Comparison of ENCODE assay signal across 13 cellular contexts in genomic region chr19:53504903-53505302, GRCh38. TPM values are rescaled to one million over a fixed set of nuclear protein-coding genes. Genes with fewer than 3 reads are reported as not detected.
DNase-seq lines count a peak whose midpoint lies in the region; ATAC-seq and TF ChIP-seq lines count a peak whose summit lies in the region.
"Had no signal": no experiment of that assay in that cellular context is flagged by ENCODE, and none has a peak within 500 bp of the region (broad histone marks: within the 10 kb centered on the region; RNA-seq: fewer than 3 reads in every experiment).

No MANE protein-coding gene starts in this region.

- H3K27ac ChIP-seq in SK-N-SH (ENCODE audit: low read depth in 2 of 2, low read length in 1 of 2) (no peak overlapping the region), psoas muscle (no peak overlapping the region)
- H3K27ac ChIP-seq: BLaER1 treated with 17β-estradiol and CSF1 and Interleukin-3, amounts not matched to agents 10 nM and 100 nM; RWPE1 had no signal

- H3K27ac Mint-ChIP-seq in Caco-2 (ENCODE audit: unreplicated experiment) = peak overlapping the region; percentile 72
- peak overlapping the region; percentile 52 for H3K27ac Mint-ChIP-seq in glutamatergic neuron (ENCODE audit: unreplicated experiment)
- H3K27ac Mint-ChIP-seq in Calu3 (ENCODE audit: unreplicated experiment) = no peak overlapping the region
- H3K27ac Mint-ChIP-seq: activated naive CD8-positive, alpha-beta T cell treated with anti-CD3 and anti-CD28 coated beads for 36 hours; stimulated activated naive CD8-positive, alpha-beta T cell treated with anti-CD3 and anti-CD28 coated beads, Interleukin-15, Interleukin-2, amounts not matched to agents 100 ng/mL and 50 ng/mL, for 24 hours had no signal

- H3K36me3 Mint-ChIP-seq in Caco-2 (ENCODE audit: insufficient read depth, unreplicated experiment) (peaks cover 8% of the 10 kb centered on the region), glutamatergic neuron (ENCODE audit: unreplicated experiment) (no peaks in the 10 kb centered on the region), Calu3 (ENCODE audit: insufficient read depth, unreplicated experiment) (no peaks in the 10 kb centered on the region)

- H3K9me2 ChIP-seq in SK-N-SH = no peaks in the 10 kb centered on the region

- peaks cover 10% of the 10 kb centered on the region; the same call in 1 of the 2 replicates for H3K9me3 ChIP-seq in Caco-2
- no peaks in the 10 kb centered on the region for H3K9me3 ChIP-seq in SK-N-SH
- no peaks in the 10 kb centered on the region for H3K9me3 ChIP-seq in psoas muscle

- peak overlapping the region; percentile 66 for H3K4me3 Mint-ChIP-seq in Caco-2 (ENCODE audit: unreplicated experiment)
- H3K4me3 Mint-ChIP-seq in glutamatergic neuron (ENCODE audit: unreplicated experiment) = peak overlapping the region; percentile 81
- no peak overlapping the region for H3K4me3 Mint-ChIP-seq in Calu3 (ENCODE audit: low read depth, unreplicated experiment)
- H3K4me3 Mint-ChIP-seq: activated naive CD8-positive, alpha-beta T cell treated with anti-CD3 and anti-CD28 coated beads for 36 hours; stimulated activated naive CD8-positive, alpha-beta T cell treated with anti-CD3 and anti-CD28 coated beads, Interleukin-15, Interleukin-2, amounts not matched to agents 100 ng/mL and 50 ng/mL, for 24 hours had no signal

- H3F3A ChIP-seq in SK-N-SH (replicated peaks; ENCODE audit: insufficient read depth) = no peaks in the 10 kb centered on the region

- peaks cover 7% of the 10 kb centered on the region for H3K4me1 Mint-ChIP-seq in Caco-2 (ENCODE audit: low read depth, unreplicated experiment)
- peaks cover 9% of the 10 kb centered on the region for H3K4me1 Mint-ChIP-seq in glutamatergic neuron (ENCODE audit: low read depth, unreplicated experiment)
- no peaks in the 10 kb centered on the region for H3K4me1 Mint-ChIP-seq in Calu3 (ENCODE audit: low read depth, unreplicated experiment)
- H3K4me1 Mint-ChIP-seq: activated naive CD8-positive, alpha-beta T cell treated with anti-CD3 and anti-CD28 coated beads for 36 hours had no signal

- TF ChIP-seq CTCF in Caco-2 (IDR thresholded peaks at IDR 0.05; ENCODE audit: insufficient read depth in 1 of 2, low read depth in 1 of 2, low read length in 1 of 2, severe bottlenecking in 1 of 2, unreplicated experiment in 1 of 2) (no peak), SK-N-SH (IDR thresholded peaks at IDR 0.05) (no peak), glutamatergic neuron (IDR thresholded peaks at IDR 0.05; ENCODE audit: partially characterized antibody, unreplicated experiment) (no peak), psoas muscle (IDR thresholded peaks at IDR 0.05) (no peak), Calu3 (IDR thresholded peaks at IDR 0.05; ENCODE audit: unreplicated experiment) (no peak)

- peak overlapping the region; percentile 85; the same call in 1 of the 2 replicates for H2AFZ ChIP-seq in SK-N-SH (ENCODE audit: low read depth)

- CTCF ChIA-PET in Caco-2 (lab: Charles Lee) (no interaction called here), SK-N-SH (lab: Yijun Ruan, JAX) (interaction anchor here (1.6 to 1.8 kb wide), 2 partner anchors 16 to 80 kb away, joined by 5 to 7 read pairs; no protein-coding TSS in a partner anchor), Calu3 (lab: Charles Lee) (no interaction called here)

- peak overlapping the region; percentile 67 for H3K4me2 ChIP-seq in SK-N-SH

- BruUV-seq in Caco-2 (replicated peaks; lab: Mats Ljungman, UMichigan) = no TSS peak
- BruUV-seq in Calu3 (replicated peaks; lab: Mats Ljungman, UMichigan) = no TSS peak

- H3K79me2 ChIP-seq in SK-N-SH (ENCODE audit: insufficient read depth) = no peaks in the 10 kb centered on the region

- WGBS in SK-N-SH (ENCODE audit: low lambda C conversion rate) = 22% methylated on average over 7 of the region's 7 CpGs
- WGBS in psoas muscle, 3 donors = 26 to 28% (median 27%) methylated on average over 7 of the region's 7 CpGs

- TF ChIP-seq EP300 in SK-N-SH (IDR thresholded peaks at IDR 0.05; ENCODE audit: borderline replicate concordance in 1 of 2, low read depth in 1 of 2, low read length in 1 of 2) = no peak

- H3K27me3 Mint-ChIP-seq in Caco-2 (ENCODE audit: insufficient read depth, unreplicated experiment) (no peaks in the 10 kb centered on the region), glutamatergic neuron (ENCODE audit: unreplicated experiment) (no peaks in the 10 kb centered on the region), Calu3 (ENCODE audit: unreplicated experiment) (no peaks in the 10 kb centered on the region)

- H3K36me3 ChIP-seq in Caco-2 (ENCODE audit: control insufficient read depth, insufficient read depth, low read length) = no peaks in the 10 kb centered on the region
- H3K36me3 ChIP-seq in SK-N-SH (replicated peaks in 1 of 2; ENCODE audit: control insufficient read depth in 1 of 2, insufficient read depth in 2 of 2, low read length in 1 of 2) = no peaks in the 10 kb centered on the region
- no peaks in the 10 kb centered on the region for H3K36me3 ChIP-seq in psoas muscle (ENCODE audit: insufficient read depth in 1 of 2, low read depth in 1 of 2)
- H3K36me3 ChIP-seq: BLaER1 treated with 17β-estradiol and CSF1 and Interleukin-3, amounts not matched to agents 10 nM and 100 nM had no signal

- DNase-seq in Caco-2 = no peak
- DNase-seq in SK-N-SH = peak; percentile 23
- no peak for DNase-seq in glutamatergic neuron
- no peak for DNase-seq in psoas muscle
- no peak for DNase-seq in DMS114 treated with DMSO at 0.1 percent for 48 hours (lab: John Stamatoyannopoulos, UW; ENCODE audit: unreplicated experiment)
- DNase-seq in Calu3 = no peak
- DNase-seq: NCI-H2081 had no signal

- no peak overlapping the region; the same call in 1 of the 2 replicates for H3K4me3 ChIP-seq in Caco-2 (ENCODE audit: low read depth, low read length)
- peak overlapping the region in 1 of 2 experiments; percentile 36; a peak in 2 of 4 replicates for H3K4me3 ChIP-seq in SK-N-SH (ENCODE audit: low read depth in 2 of 2, low read length in 1 of 2)
- peak overlapping the region; percentile 35 for H3K4me3 ChIP-seq in psoas muscle

- intact Hi-C loops in Caco-2 (cut with micrococcal nuclease; ENCODE audit: unreplicated experiment) (no loop called here), psoas muscle (cut with DNase I) (no loop called here), Calu3 (cut with micrococcal nuclease; ENCODE audit: unreplicated experiment) (no loop called here)

- TF ChIP-seq RAD21 in SK-N-SH (IDR thresholded peaks at IDR 0.05; ENCODE audit: low read length) = no peak

- POLR2A ChIA-PET in Caco-2 (lab: Charles Lee) (no interaction called here), SK-N-SH (lab: Yijun Ruan, JAX) (no interaction called here)

- no peak overlapping the region for H3K9ac ChIP-seq in SK-N-SH

- H3K9me3 Mint-ChIP-seq in Caco-2 (ENCODE audit: unreplicated experiment) = peaks cover 11% of the 10 kb centered on the region
- H3K9me3 Mint-ChIP-seq in glutamatergic neuron (ENCODE audit: unreplicated experiment) = no peaks in the 10 kb centered on the region
- H3K9me3 Mint-ChIP-seq in Calu3 (ENCODE audit: low read depth, unreplicated experiment) = peaks cover 14% of the 10 kb centered on the region

- H3K4me1 ChIP-seq in Caco-2 = peaks cover 17% of the 10 kb centered on the region
- H3K4me1 ChIP-seq in SK-N-SH (ENCODE audit: control insufficient read depth in 1 of 2, insufficient read depth in 2 of 2, low read depth in 1 of 2, low read length in 1 of 2) = peaks cover 0 to 10% of the 10 kb centered on the region in 2 experiments; a peak in 1 of 4 replicates
- no peaks in the 10 kb centered on the region for H3K4me1 ChIP-seq in psoas muscle

- ATAC-seq in psoas muscle (peak in 1 of 4 donors; percentile 26), GM18511 (IDR thresholded peaks at IDR 0.05; ENCODE audit: unreplicated experiment) (no peak), HG03571 (IDR thresholded peaks at IDR 0.05; ENCODE audit: unreplicated experiment) (no peak)

- H3K27me3 ChIP-seq in Caco-2 (replicated peaks; ENCODE audit: control insufficient read depth, insufficient read depth, low read length) (no peaks in the 10 kb centered on the region), SK-N-SH (ENCODE audit: insufficient read depth) (no peaks in the 10 kb centered on the region), psoas muscle (ENCODE audit: insufficient read depth in 3 of 3, low read length in 2 of 3) (peaks cover 2 to 7% (median 4%) of the 10 kb centered on the region in 3 donors)
- H3K27me3 ChIP-seq: BLaER1 treated with 17β-estradiol and CSF1 and Interleukin-3, amounts not matched to agents 10 nM and 100 nM had no signal

- no peaks in the 10 kb centered on the region for H4K20me1 ChIP-seq in SK-N-SH (ENCODE audit: insufficient read depth)
- H4K20me1 ChIP-seq: BLaER1 treated with 17β-estradiol and CSF1 and Interleukin-3, amounts not matched to agents 10 nM and 100 nM had no signal

RNA-seq across cellular contexts. Expression of gene ZNF331, which starts 33.0 kb away (rescaled TPM):
- 42.2 and 42.6 TPM in 2 replicates for total RNA-seq in Caco-2 (2022)
- polyA plus RNA-seq in SK-N-SH (2012; rRNA removed) = 7.2 and 8.9 TPM in 2 replicates
- polyA plus RNA-seq in SK-N-SH (2012; cell fraction: cytosol; rRNA removed) = 3.0 and 4.2 TPM in 2 replicates
- polyA plus RNA-seq in SK-N-SH (2012; cell fraction: nucleus; rRNA removed) = 41.5 and 46.1 TPM in 2 replicates
- 13.3 TPM for total RNA-seq in glutamatergic neuron (ENCODE audit: unreplicated experiment)
- 10 to 100 TPM in 1 of 4 donors, 1 to 10 TPM in 3; 4.8 to 10.3 (median 8.8) TPM for total RNA-seq in psoas muscle
- polyA plus RNA-seq in psoas muscle = 10 to 100 TPM in 1 of 3 donors, 1 to 10 TPM in 2; 3.8 to 29.0 (median 8.7) TPM
- total RNA-seq in Calu3 (2022) = 8.5 and 9.4 TPM in 2 replicates

RNA-seq across cellular contexts. Expression of gene ZNF813, which starts 37.4 kb away (rescaled TPM):
- total RNA-seq in Caco-2 (2022) (7.4 and 7.9 TPM in 2 replicates), glutamatergic neuron (ENCODE audit: unreplicated experiment) (5.2 TPM), psoas muscle (1 to 10 TPM in 2 of 4 donors, under 1 TPM in 2; 0.42 to 1.7 (median 0.95) TPM), Calu3 (2022) (not detected in 2 replicates)
- polyA plus RNA-seq in SK-N-SH (2012; rRNA removed) (0.44 and 0.78 TPM in 2 replicates), psoas muscle (1 to 10 TPM in 1 of 3 donors, under 1 TPM in 2; 0.31 to 1.1 (median 0.99) TPM)
- 0.60 and 0.64 TPM in 2 replicates for polyA plus RNA-seq in SK-N-SH (2012; cell fraction: cytosol; rRNA removed)
- polyA plus RNA-seq in SK-N-SH (2012; cell fraction: nucleus; rRNA removed) = 0.25 and 0.49 TPM in 2 replicates
